8 cellular contexts compared by ENCODE assay signal in genomic region chr11:76445122-76446084, GRCh38. TPM values are rescaled to one million over a fixed set of nuclear protein-coding genes. Genes with fewer than 3 reads are reported as not detected.
DNase-seq lines count a peak whose midpoint lies in the region; ATAC-seq and TF ChIP-seq lines count a peak whose summit lies in the region.

No MANE protein-coding gene starts in this region.

- peak overlapping the region; percentile 95 for H3K4me2 ChIP-seq in neural progenitor cell

- DNase-seq in DMS53 (lab: John Stamatoyannopoulos, UW) (peak; percentile 96), LNCaP clone FGC (ENCODE audit: low read depth) (peak; percentile 87), SHP77 treated with DMSO at 0.1 percent for 48 hours (lab: John Stamatoyannopoulos, UW) (peak; percentile 59), foreskin melanocyte (peak; percentile 82), neural progenitor cell (ENCODE audit: low spot score) (peak; percentile 95)
- DNase-seq in activated naive CD4-positive, alpha-beta T cell (lab: John Stamatoyannopoulos, UW), result peak; percentile 14 to 33 (median 26)

- ATAC-seq in GM21786 (IDR thresholded peaks at IDR 0.05; ENCODE audit: unreplicated experiment), result peak; percentile 27

- peak overlapping the region; percentile 91 for H3K27ac ChIP-seq in neural progenitor cell
- H3K27ac ChIP-seq in stomach smooth muscle (ENCODE audit: low read length), result peak overlapping the region; percentile 90

- peak overlapping the region; percentile 65 for H3K27ac Mint-ChIP-seq in neural progenitor cell

- peaks cover 20% of the 10 kb centered on the region for H3F3A ChIP-seq in neural progenitor cell (ENCODE audit: low read depth)

- peaks cover 20% of the 10 kb centered on the region for H3K36me3 Mint-ChIP-seq in neural progenitor cell

- peaks cover 37% of the 10 kb centered on the region for H3K4me1 Mint-ChIP-seq in neural progenitor cell

- H2AFZ ChIP-seq in neural progenitor cell (replicated peaks), result no peak overlapping the region

- H3K9me3 Mint-ChIP-seq in neural progenitor cell, result no peaks in the 10 kb centered on the region

- no peaks in the 10 kb centered on the region for H3K9me3 ChIP-seq in neural progenitor cell (ENCODE audit: low read depth)
- H3K9me3 ChIP-seq in stomach smooth muscle (ENCODE audit: control insufficient read depth in 2 of 2, low read length in 2 of 2), result no peaks in the 10 kb centered on the region

- peaks cover 14% of the 10 kb centered on the region for H3K36me3 ChIP-seq in neural progenitor cell
- H3K36me3 ChIP-seq in stomach smooth muscle (ENCODE audit: control insufficient read depth in 2 of 2, insufficient read depth in 2 of 2, low read length in 2 of 2), result peaks cover 5 to 6% of the 10 kb centered on the region in 2 donors

- H3K27me3 Mint-ChIP-seq in neural progenitor cell (ENCODE audit: insufficient read depth, low read depth), result no peaks in the 10 kb centered on the region

- H3K79me2 ChIP-seq in neural progenitor cell (ENCODE audit: low read depth), result peaks cover 86% of the 10 kb centered on the region

- peak overlapping the region; percentile 92 for H3K9ac ChIP-seq in neural progenitor cell
- H3K9ac ChIP-seq in stomach smooth muscle (ENCODE audit: low read length in 2 of 2), result peak overlapping the region; percentile 90 to 94

- peak overlapping the region; percentile 92 for H3K4me3 ChIP-seq in LNCaP clone FGC (ENCODE audit: low read depth, low read length)
- H3K4me3 ChIP-seq in neural progenitor cell, result peak overlapping the region; percentile 95
- H3K4me3 ChIP-seq in stomach smooth muscle (ENCODE audit: low read length in 2 of 2), result peak overlapping the region; percentile 83 to 96

- peaks cover 3% of the 10 kb centered on the region for H4K20me1 ChIP-seq in neural progenitor cell (ENCODE audit: low read depth)

- H3K27me3 ChIP-seq in neural progenitor cell (no peaks in the 10 kb centered on the region), stomach smooth muscle (ENCODE audit: control insufficient read depth in 1 of 2, insufficient read depth in 2 of 2, low read length in 2 of 2) (no peaks in the 10 kb centered on the region)

- peak overlapping the region; percentile 93 for H3K4me3 Mint-ChIP-seq in neural progenitor cell

- 0 out of 2 replicates have a peak, but pooled peaks have one; percentile 2 for TF ChIP-seq CTCF in LNCaP clone FGC (IDR thresholded peaks at IDR 0.05; ENCODE audit: control insufficient read depth, extremely low read depth, insufficient read depth)
- peak; percentile 33 for TF ChIP-seq CTCF in neural progenitor cell (IDR thresholded peaks at IDR 0.05)

- peaks cover 43% of the 10 kb centered on the region for H3K4me1 ChIP-seq in neural progenitor cell
- peaks cover 11% of the 10 kb centered on the region for H3K4me1 ChIP-seq in stomach smooth muscle (ENCODE audit: control insufficient read depth, insufficient read depth, low read length)

RNA-seq across cellular contexts. Expression of gene EMSY, which starts 0.6 kb away (rescaled TPM):
- total RNA-seq in neural progenitor cell (ENCODE audit: low replicate concordance), result 76.8 and 92.0 TPM in 2 replicates

Comparison
In these comparisons a context has a peak if more than half of its experiments do, and no peak if none do; other contexts are left out.
1. Peak in every context shown above with its lines: DNase-seq, ATAC-seq, H3K4me3 ChIP-seq and H3K27ac ChIP-seq.
2. DNase-seq: peak in every context shown above with its lines; median percentile 96 in DMS53; 95 in neural progenitor cell; 87 in LNCaP clone FGC; 82 in foreskin melanocyte; 59 in SHP77 treated with DMSO at 0.1 percent for 48 hours; 26 in activated naive CD4-positive, alpha-beta T cell.